22 cellular contexts compared by ENCODE assay signal in genomic region chr21:35652872-35653271, GRCh38.
A peak's percentile ranks its signal among the peaks of the same experiment; 100 is the strongest.
DNase-seq lines count a peak whose midpoint lies in the region; ATAC-seq and TF ChIP-seq lines count a peak whose summit lies in the region.
"Had no signal": no experiment of that assay in that cellular context is flagged by ENCODE, and none has a peak within 500 bp of the region (broad histone marks: within the 10 kb centered on the region; RNA-seq: fewer than 3 reads in every experiment).

No MANE protein-coding gene starts in this region.

- H4K20me1 ChIP-seq in DND-41 (ENCODE audit: insufficient read depth, low read length) (no peaks in the 10 kb centered on the region), PC-3 (ENCODE audit: low read length) (no peaks in the 10 kb centered on the region)
- H4K20me1 ChIP-seq: BLaER1 treated with 17β-estradiol and CSF1 and Interleukin-3, amounts not matched to agents 10 nM and 100 nM had no signal

- peaks cover 3% of the 10 kb centered on the region for H3K27me3 Mint-ChIP-seq in chondrocyte (ENCODE audit: low read depth)

- H3K9me3 ChIP-seq in DND-41 (ENCODE audit: insufficient read depth, low read length, severe bottlenecking) (peaks cover 2% of the 10 kb centered on the region), PC-3 (ENCODE audit: low read length) (no peaks in the 10 kb centered on the region), mucosa of descending colon (no peaks in the 10 kb centered on the region)
- H3K9me3 ChIP-seq: Peyer's patch, SK-N-SH had no signal

- H3K9ac ChIP-seq in DND-41 (ENCODE audit: low read depth, low read length) (no peak overlapping the region), PC-3 (ENCODE audit: low read length) (no peak overlapping the region)
- H3K9ac ChIP-seq: BLaER1 treated with 17β-estradiol and CSF1 and Interleukin-3, amounts not matched to agents 10 nM and 100 nM; SK-N-SH had no signal

- BruUV-seq in PC-3 (replicated peaks; lab: Mats Ljungman, UMichigan): no TSS peak

- H3F3A ChIP-seq in PC-3 (ENCODE audit: low read length, unreplicated experiment): no peaks in the 10 kb centered on the region

- peaks cover 16% of the 10 kb centered on the region for H3K4me1 ChIP-seq in DND-41 (ENCODE audit: insufficient read depth, low read length)
- H3K4me1 ChIP-seq in PC-3 (ENCODE audit: insufficient read depth, low read length): peaks cover 15% of the 10 kb centered on the region
- no peaks in the 10 kb centered on the region for H3K4me1 ChIP-seq in mucosa of descending colon (ENCODE audit: low read depth)
- H3K4me1 ChIP-seq: Peyer's patch had no signal

- no peak overlapping the region for H3K4me3 Mint-ChIP-seq in chondrocyte (ENCODE audit: unreplicated experiment)
- H3K4me3 Mint-ChIP-seq: CD4-positive, alpha-beta T cell; IgD-negative memory B cell had no signal

- POLR2A ChIA-PET in PC-3 (lab: Charles Lee; ENCODE audit: unreplicated experiment): no interaction called here

- CTCF ChIA-PET in PC-3 (lab: Charles Lee): no interaction called here

- H3K36me3 ChIP-seq in DND-41 (ENCODE audit: insufficient read depth, low read length): no peaks in the 10 kb centered on the region
- H3K36me3 ChIP-seq in PC-3 (ENCODE audit: low read depth, low read length): no peaks in the 10 kb centered on the region
- no peaks in the 10 kb centered on the region for H3K36me3 ChIP-seq in mucosa of descending colon (ENCODE audit: low read depth)
- H3K36me3 ChIP-seq: BLaER1 treated with 17β-estradiol and CSF1 and Interleukin-3, amounts not matched to agents 10 nM and 100 nM; Peyer's patch had no signal

- H3K27ac ChIP-seq in DND-41 (ENCODE audit: low read length): no peak overlapping the region
- H3K27ac ChIP-seq in PC-3 (ENCODE audit: low read length): no peak overlapping the region
- no peak overlapping the region for H3K27ac ChIP-seq in coronary artery
- H3K27ac ChIP-seq: BLaER1 treated with 17β-estradiol and CSF1 and Interleukin-3, amounts not matched to agents 10 nM and 100 nM; Peyer's patch had no signal

- peaks cover 4% of the 10 kb centered on the region for H3K9me3 Mint-ChIP-seq in chondrocyte (ENCODE audit: low read depth)
- H3K9me3 Mint-ChIP-seq: CD4-positive, alpha-beta T cell; IgD-negative memory B cell had no signal

- peaks cover 9% of the 10 kb centered on the region for H3K4me1 Mint-ChIP-seq in chondrocyte (ENCODE audit: low read depth)

- DNase-seq in DND-41 (no peak), NAMALWA (ENCODE audit: low spot score) (peak; percentile 13), PC-3 (no peak), chondrocyte (ENCODE audit: low spot score) (no peak), mucosa of descending colon (no peak), AML-193 (lab: John Stamatoyannopoulos, UW) (no peak), coronary artery (ENCODE audit: low spot score) (no peak), left cardiac atrium (no peak)
- DNase-seq: CD4-positive, alpha-beta T cell; DMS79; GF-D8; HCEC 1CT; NCI-H1105 treated with DMSO at 0.1 percent for 48 hours; NCI-H2029; NCI-H446; NCI-H524 treated with DMSO at 0.1 percent for 48 hours; NCI-H774; Peyer's patch; SK-N-SH; T-helper 2 cell had no signal

- intact Hi-C loops in PC-3 (cut with micrococcal nuclease) (no loop called here), mucosa of descending colon (cut with DNase I, micrococcal nuclease) (no loop called here), left cardiac atrium (cut with DNase I) (no loop called here)

- H3K9me2 ChIP-seq in PC-3 (replicated peaks; ENCODE audit: low read length): no peaks in the 10 kb centered on the region
- H3K9me2 ChIP-seq: SK-N-SH had no signal

- H3K79me2 ChIP-seq in DND-41 (ENCODE audit: insufficient read depth, low read length) (no peaks in the 10 kb centered on the region), PC-3 (ENCODE audit: low read length) (no peaks in the 10 kb centered on the region)

- H3K27me3 ChIP-seq in DND-41 (ENCODE audit: insufficient read depth, low read length, poor library complexity): no peaks in the 10 kb centered on the region
- no peaks in the 10 kb centered on the region for H3K27me3 ChIP-seq in PC-3 (ENCODE audit: low read length)
- H3K27me3 ChIP-seq: BLaER1 treated with 17β-estradiol and CSF1 and Interleukin-3, amounts not matched to agents 10 nM and 100 nM; Peyer's patch had no signal

- H2AFZ ChIP-seq in DND-41 (ENCODE audit: low read depth, low read length): no peak overlapping the region
- H2AFZ ChIP-seq in PC-3 (ENCODE audit: low read length): 0 out of 2 replicates have a peak overlapping the region, but pooled peaks have one; percentile 39

- H3K4me3 ChIP-seq in DND-41 (ENCODE audit: low read depth in 1 of 2, low read length in 2 of 2) (no peak overlapping the region), PC-3 (ENCODE audit: low read length) (no peak overlapping the region), mucosa of descending colon (no peak overlapping the region), coronary artery (no peak overlapping the region)
- H3K4me3 ChIP-seq: BLaER1 treated with 17β-estradiol and CSF1 and Interleukin-3, amounts not matched to agents 10 nM and 100 nM; Peyer's patch had no signal

- H3K4me2 ChIP-seq in DND-41 (ENCODE audit: insufficient read depth, low read length) (no peak overlapping the region), PC-3 (ENCODE audit: low read length) (no peak overlapping the region)
- H3K4me2 ChIP-seq: BLaER1 treated with 17β-estradiol and CSF1 and Interleukin-3, amounts not matched to agents 10 nM and 100 nM; SK-N-SH had no signal

- ATAC-seq in DND-41 (ENCODE audit: insufficient read depth, low read depth) (no peak), PC-3 (no peak), mucosa of descending colon (no peak), left cardiac atrium (no peak)

- H3K27ac Mint-ChIP-seq in chondrocyte (ENCODE audit: unreplicated experiment): no peak overlapping the region
- H3K27ac Mint-ChIP-seq: CD4-positive, alpha-beta T cell; IgD-negative memory B cell had no signal

- H3K36me3 Mint-ChIP-seq in chondrocyte (ENCODE audit: low read depth): no peaks in the 10 kb centered on the region

- peak; percentile 39 for TF ChIP-seq CTCF in DND-41 (IDR thresholded peaks at IDR 0.05; ENCODE audit: borderline replicate concordance, extremely low read depth, low read length, poor library complexity, severe bottlenecking)
- TF ChIP-seq CTCF in PC-3 (conservative IDR thresholded peaks at IDR 0.05; ENCODE audit: low read depth, low read length): peak; percentile 58
- TF ChIP-seq CTCF in chondrocyte (IDR thresholded peaks at IDR 0.05): peak; percentile 32
- TF ChIP-seq CTCF in mucosa of descending colon (IDR thresholded peaks at IDR 0.05): no peak
- TF ChIP-seq CTCF in coronary artery (IDR thresholded peaks at IDR 0.05): no peak

Comparison
In these comparisons a context has a peak if more than half of its experiments do, and no peak if none do; other contexts are left out.
1. CTCF ChIP-seq: peak in DND-41 (single experiment), PC-3 (single experiment) and chondrocyte (single experiment); none in mucosa of descending colon (single experiment) and coronary artery (single experiment).